Comparison of ENCODE assay signal across 8 cellular contexts in the genomic region with DNA sequence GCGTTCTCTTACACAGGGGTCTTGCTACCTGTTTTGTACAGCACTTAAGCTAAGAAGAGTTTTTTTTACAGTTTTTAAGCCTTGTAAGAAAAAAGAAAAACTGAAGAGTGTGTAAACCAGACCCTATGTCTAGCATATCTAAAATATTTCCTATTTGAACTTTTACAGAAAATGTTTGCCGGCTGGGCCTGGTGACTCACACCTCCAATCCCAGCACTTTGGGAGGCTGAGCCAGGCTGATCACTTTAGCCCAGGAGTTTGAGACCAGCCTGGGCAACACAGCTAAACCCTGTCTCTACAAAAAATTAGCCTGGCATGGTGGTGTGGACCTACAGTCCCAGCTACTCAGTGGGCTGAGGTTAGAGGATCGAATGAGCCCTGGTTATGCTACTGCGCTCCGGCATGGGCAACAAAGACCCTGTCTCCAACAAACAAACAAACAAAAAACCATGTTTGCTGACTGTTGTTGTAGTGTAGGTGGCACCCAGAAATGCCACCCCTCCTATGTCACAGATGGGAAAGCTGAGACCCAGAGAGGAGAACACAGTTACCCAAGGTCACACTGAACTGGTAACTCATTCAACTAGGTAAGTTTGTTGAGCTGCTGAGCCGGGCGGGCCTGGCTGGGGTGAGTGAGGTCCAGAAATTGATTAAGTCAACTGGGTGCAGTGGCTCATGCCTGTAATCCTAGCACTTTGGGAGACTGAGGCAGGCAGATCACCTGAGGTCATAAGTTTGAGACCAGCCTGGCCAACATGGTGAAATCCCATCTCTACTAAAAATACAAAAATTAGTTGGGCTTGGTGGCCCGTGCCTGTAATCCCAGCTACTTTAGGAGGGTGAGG. TPM values are rescaled to one million over a fixed set of nuclear protein-coding genes. Genes with fewer than 3 reads are reported as not detected.
DNase-seq lines count a peak whose midpoint lies in the region; ATAC-seq and TF ChIP-seq lines count a peak whose summit lies in the region.

No MANE protein-coding gene starts in this region.

- H3K9ac ChIP-seq in subcutaneous abdominal adipose tissue (ENCODE audit: low read length in 5 of 5): no peak overlapping the region

- H3K4me1 ChIP-seq in right atrium auricular region: peaks cover 0 to 18% of the 10 kb centered on the region in 2 donors
- H3K4me1 ChIP-seq in subcutaneous abdominal adipose tissue (ENCODE audit: control insufficient read depth in 5 of 5, insufficient read depth in 5 of 5, low read length in 5 of 5): peaks cover 0 to 51% (median 38%) of the 10 kb centered on the region in 5 donors

- no peak for ATAC-seq in GM21360 (IDR thresholded peaks at IDR 0.05; ENCODE audit: unreplicated experiment)

- H3K36me3 Mint-ChIP-seq in activated naive CD4-positive, alpha-beta T cell treated with anti-CD3 and anti-CD28 coated beads for 36 hours (ENCODE audit: low read depth): no peaks in the 10 kb centered on the region
- H3K36me3 Mint-ChIP-seq in activated T-helper 2 cell treated with anti-CD3 and anti-CD28 coated beads, Interferon-gamma antibody, Interleukin-2, Interleukin-4, amounts not matched to agents 10 μg/mL and 5 μg/mL and 100 μg/mL, durations not matched to agents 14 hours and 24 hours and 36 hours (ENCODE audit: low read depth): peaks cover 16% of the 10 kb centered on the region

- peak overlapping the region; percentile 81 for H3K27ac Mint-ChIP-seq in activated naive CD4-positive, alpha-beta T cell treated with anti-CD3 and anti-CD28 coated beads for 36 hours
- peak overlapping the region; percentile 71 for H3K27ac Mint-ChIP-seq in activated T-helper 2 cell treated with anti-CD3 and anti-CD28 coated beads, Interferon-gamma antibody, Interleukin-2, Interleukin-4, amounts not matched to agents 10 μg/mL and 5 μg/mL and 100 μg/mL, durations not matched to agents 14 hours and 24 hours and 36 hours

- H3K4me1 Mint-ChIP-seq in activated naive CD4-positive, alpha-beta T cell treated with anti-CD3 and anti-CD28 coated beads for 36 hours (ENCODE audit: low read depth): peaks cover 28% of the 10 kb centered on the region
- peaks cover 21% of the 10 kb centered on the region for H3K4me1 Mint-ChIP-seq in activated T-helper 2 cell treated with anti-CD3 and anti-CD28 coated beads, Interferon-gamma antibody, Interleukin-2, Interleukin-4, amounts not matched to agents 10 μg/mL and 5 μg/mL and 100 μg/mL, durations not matched to agents 14 hours and 24 hours and 36 hours (ENCODE audit: low read depth)

- no peaks in the 10 kb centered on the region for H3K27me3 Mint-ChIP-seq in activated naive CD4-positive, alpha-beta T cell treated with anti-CD3 and anti-CD28 coated beads for 36 hours (ENCODE audit: low read depth)
- no peaks in the 10 kb centered on the region for H3K27me3 Mint-ChIP-seq in activated T-helper 2 cell treated with anti-CD3 and anti-CD28 coated beads, Interferon-gamma antibody, Interleukin-2, Interleukin-4, amounts not matched to agents 10 μg/mL and 5 μg/mL and 100 μg/mL, durations not matched to agents 14 hours and 24 hours and 36 hours (ENCODE audit: low read depth)

- no peak for TF ChIP-seq CTCF in right atrium auricular region (IDR thresholded peaks at IDR 0.05)

- H3K9me3 Mint-ChIP-seq in activated naive CD4-positive, alpha-beta T cell treated with anti-CD3 and anti-CD28 coated beads for 36 hours: no peaks in the 10 kb centered on the region
- no peaks in the 10 kb centered on the region for H3K9me3 Mint-ChIP-seq in activated T-helper 2 cell treated with anti-CD3 and anti-CD28 coated beads, Interferon-gamma antibody, Interleukin-2, Interleukin-4, amounts not matched to agents 10 μg/mL and 5 μg/mL and 100 μg/mL, durations not matched to agents 14 hours and 24 hours and 36 hours

- CTCF ChIA-PET in activated naive CD4-positive, alpha-beta T cell treated with anti-CD3 and anti-CD28 coated beads for 36 hours (lab: Charles Lee): interaction anchor here (0.7 to 1.8 kb wide), 7 partner anchors 10 to 137 kb away, joined by 3 to 10 read pairs (median 5); no protein-coding TSS in a partner anchor

- H3K36me3 ChIP-seq in right atrium auricular region (no peaks in the 10 kb centered on the region), subcutaneous abdominal adipose tissue (ENCODE audit: control insufficient read depth in 5 of 5, insufficient read depth in 5 of 5, low read length in 5 of 5) (no peaks in the 10 kb centered on the region)

- no peaks in the 10 kb centered on the region for H3K27me3 ChIP-seq in right atrium auricular region
- H3K27me3 ChIP-seq in subcutaneous abdominal adipose tissue (ENCODE audit: control insufficient read depth in 5 of 5, insufficient read depth in 4 of 5, low read length in 5 of 5): peaks cover 0 to 6% (median 0%) of the 10 kb centered on the region in 5 donors

- DNase-seq in activated naive CD4-positive, alpha-beta T cell treated with anti-CD3 and anti-CD28 coated beads for 36 hours: no peak
- no peak for DNase-seq in activated naive CD4-positive, alpha-beta T cell (lab: John Stamatoyannopoulos, UW)
- DNase-seq in activated T-helper 2 cell treated with anti-CD3 and anti-CD28 coated beads, Interferon-gamma antibody, Interleukin-2, Interleukin-4, amounts not matched to agents 10 μg/mL and 5 μg/mL and 100 μg/mL, durations not matched to agents 14 hours and 24 hours and 36 hours (ENCODE audit: low spot score): no peak
- no peak for DNase-seq in right atrium auricular region (ENCODE audit: low spot score)
- DNase-seq in OCI-M1 (lab: John Stamatoyannopoulos, UW): no peak
- DNase-seq in ecto neural progenitor cell (ENCODE audit: low spot score): no peak

- H3K9me3 ChIP-seq in right atrium auricular region: no peaks in the 10 kb centered on the region
- H3K9me3 ChIP-seq in subcutaneous abdominal adipose tissue (ENCODE audit: control insufficient read depth in 5 of 5, low read length in 5 of 5): no peaks in the 10 kb centered on the region

- peak overlapping the region; percentile 86 for H3K4me3 Mint-ChIP-seq in activated naive CD4-positive, alpha-beta T cell treated with anti-CD3 and anti-CD28 coated beads for 36 hours
- H3K4me3 Mint-ChIP-seq in activated T-helper 2 cell treated with anti-CD3 and anti-CD28 coated beads, Interferon-gamma antibody, Interleukin-2, Interleukin-4, amounts not matched to agents 10 μg/mL and 5 μg/mL and 100 μg/mL, durations not matched to agents 14 hours and 24 hours and 36 hours (ENCODE audit: low read depth): peak overlapping the region; percentile 93

- peak overlapping the region; percentile 95 to 96 for H3K27ac ChIP-seq in right atrium auricular region
- H3K27ac ChIP-seq in subcutaneous abdominal adipose tissue (ENCODE audit: low read depth, low read length): peak overlapping the region; percentile 87

- H3K4me3 ChIP-seq in right atrium auricular region (no peak overlapping the region), subcutaneous abdominal adipose tissue (ENCODE audit: low read depth in 1 of 5, low read length in 5 of 5) (no peak overlapping the region)

- intact Hi-C loops in activated naive CD4-positive, alpha-beta T cell treated with anti-CD3 and anti-CD28 coated beads for 36 hours (cut with micrococcal nuclease): loop anchor here (10.0 kb wide), 1 partner anchor 289 kb away; a partner anchor contains a TSS
- intact Hi-C loops in activated T-helper 2 cell treated with anti-CD3 and anti-CD28 coated beads, Interferon-gamma antibody, Interleukin-2, Interleukin-4, amounts not matched to agents 10 μg/mL and 5 μg/mL and 100 μg/mL, durations not matched to agents 14 hours and 24 hours and 36 hours (cut with micrococcal nuclease): loop anchor here (5.0 kb wide), 2 partner anchors 77 to 187 kb away; a partner anchor contains a TSS

RNA-seq across cellular contexts. Expression of a gene that starts 1.9 kb away (rescaled TPM):
- total RNA-seq in activated naive CD4-positive, alpha-beta T cell treated with anti-CD3 and anti-CD28 coated beads for 36 hours: 10 to 100 TPM; 94.5 to 99.6 TPM
- total RNA-seq in activated T-helper 2 cell treated with anti-CD3 and anti-CD28 coated beads, Interferon-gamma antibody, Interleukin-2, Interleukin-4, amounts not matched to agents 10 μg/mL and 5 μg/mL and 100 μg/mL, durations not matched to agents 14 hours and 24 hours and 36 hours: 232 and 244 TPM in 2 replicates
- total RNA-seq in right atrium auricular region: 10 to 100 TPM; 61.4 to 61.7 TPM

RNA-seq across cellular contexts. Expression of a gene that starts 7.1 kb away (rescaled TPM):
- total RNA-seq in activated naive CD4-positive, alpha-beta T cell treated with anti-CD3 and anti-CD28 coated beads for 36 hours: 1 to 10 TPM; 2.3 to 2.5 TPM
- total RNA-seq in activated T-helper 2 cell treated with anti-CD3 and anti-CD28 coated beads, Interferon-gamma antibody, Interleukin-2, Interleukin-4, amounts not matched to agents 10 μg/mL and 5 μg/mL and 100 μg/mL, durations not matched to agents 14 hours and 24 hours and 36 hours: 2.5 and 3.1 TPM in 2 replicates
- total RNA-seq in right atrium auricular region: 1 to 10 TPM in 1 of 2 donors, not detected in 1; 1.8 TPM

RNA-seq across cellular contexts. Expression of a gene that starts 8.5 kb away (rescaled TPM):
- under 1 TPM; 0.69 to 0.84 TPM for total RNA-seq in activated naive CD4-positive, alpha-beta T cell treated with anti-CD3 and anti-CD28 coated beads for 36 hours
- 4.0 and 8.1 TPM in 2 replicates for total RNA-seq in activated T-helper 2 cell treated with anti-CD3 and anti-CD28 coated beads, Interferon-gamma antibody, Interleukin-2, Interleukin-4, amounts not matched to agents 10 μg/mL and 5 μg/mL and 100 μg/mL, durations not matched to agents 14 hours and 24 hours and 36 hours
- 10 to 100 TPM; 22.8 to 24.0 TPM for total RNA-seq in right atrium auricular region

RNA-seq across cellular contexts. Expression of a gene that starts 37.6 kb away (rescaled TPM):
- 1 to 10 TPM; 8.0 to 8.7 TPM for total RNA-seq in activated naive CD4-positive, alpha-beta T cell treated with anti-CD3 and anti-CD28 coated beads for 36 hours
- total RNA-seq in activated T-helper 2 cell treated with anti-CD3 and anti-CD28 coated beads, Interferon-gamma antibody, Interleukin-2, Interleukin-4, amounts not matched to agents 10 μg/mL and 5 μg/mL and 100 μg/mL, durations not matched to agents 14 hours and 24 hours and 36 hours: 10.2 and 10.9 TPM in 2 replicates
- total RNA-seq in right atrium auricular region: 10 to 100 TPM; 17.8 to 19.7 TPM
